ENCODE assay signal across 10 cellular contexts in genomic region chr6:6319947-6320811, GRCh38. TPM values are rescaled to one million over a fixed set of nuclear protein-coding genes. Genes with fewer than 3 reads are reported as not detected.
DNase-seq lines count a peak whose midpoint lies in the region; ATAC-seq and TF ChIP-seq lines count a peak whose summit lies in the region.
"Had no signal": no experiment of that assay in that cellular context is flagged by ENCODE, and none has a peak within 500 bp of the region (broad histone marks: within the 10 kb centered on the region; RNA-seq: fewer than 3 reads in every experiment).

TSS of gene F13A1 (minus strand) at chr6:6320662. CDS start at chr6:6318664, 1,998 bp downstream.

- H4K20me1 ChIP-seq in BLaER1: peaks cover 14% of the 10 kb centered on the region; the same call in 1 of the 2 replicates

- peaks cover 23% of the 10 kb centered on the region for H3K4me1 Mint-ChIP-seq in endodermal cell
- H3K4me1 Mint-ChIP-seq in naive thymus-derived CD4-positive, alpha-beta T cell: peaks cover 0 to 5% (median 0%) of the 10 kb centered on the region in 7 donors

- no peaks in the 10 kb centered on the region for H3K36me3 ChIP-seq in BLaER1
- no peaks in the 10 kb centered on the region for H3K36me3 ChIP-seq in endodermal cell (ENCODE audit: control insufficient read depth, insufficient read depth, low read length)
- H3K36me3 ChIP-seq in naive thymus-derived CD4-positive, alpha-beta T cell (ENCODE audit: control insufficient read depth in 2 of 3, insufficient read depth in 3 of 3, low read length in 3 of 3): no peaks in the 10 kb centered on the region

- intact Hi-C loops in naive thymus-derived CD4-positive, alpha-beta T cell (cut with micrococcal nuclease): no loop called here

- peaks cover 65% of the 10 kb centered on the region for H3K27me3 ChIP-seq in BLaER1
- no peaks in the 10 kb centered on the region for H3K27me3 ChIP-seq in HL-60 (ENCODE audit: insufficient read depth, poor library complexity, severe bottlenecking)
- peaks cover 18% of the 10 kb centered on the region for H3K27me3 ChIP-seq in endodermal cell (ENCODE audit: control insufficient read depth, insufficient read depth, low read length, poor library complexity, severe bottlenecking)
- peaks cover 0 to 3% of the 10 kb centered on the region in 2 donors for H3K27me3 ChIP-seq in naive thymus-derived CD4-positive, alpha-beta T cell (ENCODE audit: control insufficient read depth in 2 of 2, insufficient read depth in 2 of 2, low read length in 2 of 2)

- POLR2A ChIA-PET in naive thymus-derived CD4-positive, alpha-beta T cell (lab: Charles Lee): interaction anchor here (0.8 kb wide), 1 partner anchor 907 kb away, joined by 3 read pairs; no protein-coding TSS in a partner anchor

- peak within 1 kb of the TSS; percentile 53 for H3K4me3 Mint-ChIP-seq in endodermal cell
- H3K4me3 Mint-ChIP-seq in naive thymus-derived CD4-positive, alpha-beta T cell: no peak within 1 kb of the TSS
- H3K4me3 Mint-ChIP-seq: CD4-positive, CD25-positive, alpha-beta regulatory T cell had no signal

- H3K4me3 ChIP-seq in BLaER1 (peak within 1 kb of the TSS; percentile 57), HL-60 (replicated peaks; ENCODE audit: insufficient read depth, low read length) (peak within 1 kb of the TSS; percentile 22), endodermal cell (ENCODE audit: low read length) (peak within 1 kb of the TSS; percentile 70)
- H3K4me3 ChIP-seq in naive thymus-derived CD4-positive, alpha-beta T cell (ENCODE audit: low read length): no peak within 1 kb of the TSS

- TF ChIP-seq CTCF in HL-60 (IDR thresholded peaks at IDR 0.05; ENCODE audit: insufficient read depth, low read length): no peak
- TF ChIP-seq CTCF in endodermal cell (conservative IDR thresholded peaks at IDR 0.05): peak; percentile 25

- no peak within 1 kb of the TSS for H3K27ac Mint-ChIP-seq in endodermal cell
- no peak within 1 kb of the TSS for H3K27ac Mint-ChIP-seq in naive thymus-derived CD4-positive, alpha-beta T cell
- H3K27ac Mint-ChIP-seq: CD4-positive, CD25-positive, alpha-beta regulatory T cell had no signal

- H3K4me1 ChIP-seq in BLaER1: peaks cover 19% of the 10 kb centered on the region
- peaks cover 3% of the 10 kb centered on the region for H3K4me1 ChIP-seq in endodermal cell (ENCODE audit: control insufficient read depth, insufficient read depth, low read length)
- H3K4me1 ChIP-seq in naive thymus-derived CD4-positive, alpha-beta T cell (ENCODE audit: control insufficient read depth in 2 of 2, insufficient read depth in 2 of 2, low read length in 2 of 2): no peaks in the 10 kb centered on the region

- CTCF ChIA-PET in naive thymus-derived CD4-positive, alpha-beta T cell (lab: Charles Lee): no interaction called here

- H3K27me3 Mint-ChIP-seq in endodermal cell (ENCODE audit: insufficient read depth): peaks cover 29% of the 10 kb centered on the region
- H3K27me3 Mint-ChIP-seq in naive thymus-derived CD4-positive, alpha-beta T cell: peaks cover 54 to 63% (median 62%) of the 10 kb centered on the region in 5 donors

- peak within 1 kb of the TSS; percentile 81 for H3K4me2 ChIP-seq in BLaER1

- peak; percentile 36 for ATAC-seq in naive thymus-derived CD4-positive, alpha-beta T cell
- ATAC-seq in GM21367 (IDR thresholded peaks at IDR 0.05; ENCODE audit: unreplicated experiment) (no peak), GM19397 (IDR thresholded peaks at IDR 0.05; ENCODE audit: unreplicated experiment) (no peak)

- no peak within 1 kb of the TSS for H3K27ac ChIP-seq in BLaER1
- no peak within 1 kb of the TSS; the same call in 1 of the 2 replicates for H3K27ac ChIP-seq in HL-60 (replicated peaks)
- H3K27ac ChIP-seq in endodermal cell (ENCODE audit: low read depth, low read length): no peak within 1 kb of the TSS
- H3K27ac ChIP-seq in naive thymus-derived CD4-positive, alpha-beta T cell (ENCODE audit: low read depth, low read length): no peak within 1 kb of the TSS

- WGBS in endodermal cell (ENCODE audit: insufficient coverage in 1 of 2, insufficient read length in 1 of 2), 2 experiments: 5 to 12% methylated on average over 5 to 39 of the region's 39 CpGs

- no peaks in the 10 kb centered on the region for H3K9me3 Mint-ChIP-seq in endodermal cell
- H3K9me3 Mint-ChIP-seq in naive thymus-derived CD4-positive, alpha-beta T cell: peaks cover 0 to 2% (median 0%) of the 10 kb centered on the region in 11 donors

- H3K9me3 ChIP-seq in BLaER1 (peaks cover 7% of the 10 kb centered on the region; the same call in 1 of the 2 replicates), endodermal cell (ENCODE audit: control insufficient read depth, low read length) (no peaks in the 10 kb centered on the region)
- no peaks in the 10 kb centered on the region for H3K9me3 ChIP-seq in naive thymus-derived CD4-positive, alpha-beta T cell (ENCODE audit: control insufficient read depth in 2 of 3, low read length in 3 of 3)

- DNase-seq in HL-60 (ENCODE audit: low read depth in 1 of 2, low spot score in 1 of 2): peak in 1 of 2 experiments; percentile 77
- DNase-seq in endodermal cell: peak; percentile 88
- no peak for DNase-seq in naive thymus-derived CD4-positive, alpha-beta T cell
- no peak for DNase-seq in dedifferentiated amniotic fluid mesenchymal stem cell (ENCODE audit: extremely low spot score)
- DNase-seq in stimulated activated CD4-positive, alpha-beta T cell treated with anti-CD3 and anti-CD28 coated beads, Interleukin-1b, Interleukin-23, amount 100 ng/mL, for 48 hours: no peak
- DNase-seq: CD4-positive, CD25-positive, alpha-beta regulatory T cell; SIG-M5 had no signal

- no peak within 1 kb of the TSS for H3K9ac ChIP-seq in BLaER1
- H3K9ac ChIP-seq in endodermal cell (ENCODE audit: extremely low read depth, low read length, poor library complexity, severe bottlenecking): no peak within 1 kb of the TSS

- no peaks in the 10 kb centered on the region for H3K36me3 Mint-ChIP-seq in endodermal cell (ENCODE audit: low read depth)
- H3K36me3 Mint-ChIP-seq in naive thymus-derived CD4-positive, alpha-beta T cell: peaks cover 0 to 3% (median 0%) of the 10 kb centered on the region in 5 donors
- H3K36me3 Mint-ChIP-seq: CD4-positive, CD25-positive, alpha-beta regulatory T cell had no signal

RNA-seq across cellular contexts. Expression of gene F13A1, which starts in this region (rescaled TPM):
- 1 to 10 TPM; 1.1 to 1.3 TPM for total RNA-seq in endodermal cell
- 0.28 TPM for polyA plus RNA-seq in endodermal cell (2013, experiment 1 of 2)
- 0.41 TPM for polyA plus RNA-seq in endodermal cell (2013, experiment 2 of 2)
- 10 to 100 TPM in 1 of 5 experiments, 1 to 10 TPM in 3, not detected in 1; 1.9 to 42.2 (median 4.8) TPM for total RNA-seq in naive thymus-derived CD4-positive, alpha-beta T cell
- under 1 TPM; 0.04 to 0.05 TPM for polyA plus RNA-seq in naive thymus-derived CD4-positive, alpha-beta T cell
